ENCODE assay signal across 10 cellular contexts in the genomic region with DNA sequence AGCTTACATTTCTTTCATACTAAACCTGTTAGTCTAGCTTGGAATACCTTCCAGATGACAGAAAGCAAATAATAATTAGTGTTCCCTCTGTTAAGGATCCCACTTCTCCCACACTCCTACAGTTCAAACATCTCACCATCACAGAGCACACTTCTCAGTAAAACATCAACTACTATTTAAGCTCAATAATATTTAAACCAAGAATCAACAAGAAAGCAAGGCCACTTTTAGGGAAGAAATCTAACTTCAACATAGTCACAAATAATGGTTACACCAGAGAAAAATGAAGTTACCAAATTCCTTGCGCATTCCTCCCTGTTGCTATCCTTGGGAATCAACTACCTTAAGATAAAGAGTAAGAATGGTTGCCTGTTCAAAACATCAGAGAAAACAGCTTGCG. TPM values are rescaled to one million over a fixed set of nuclear protein-coding genes. Genes with fewer than 3 reads are reported as not detected.
A peak's percentile ranks its signal among the peaks of the same experiment; 100 is the strongest.
DNase-seq lines count a peak whose midpoint lies in the region; ATAC-seq and TF ChIP-seq lines count a peak whose summit lies in the region.
"Had no signal": no experiment of that assay in that cellular context is flagged by ENCODE, and none has a peak within 500 bp of the region (broad histone marks: within the 10 kb centered on the region; RNA-seq: fewer than 3 reads in every experiment).

No MANE protein-coding gene starts in this region.

- H3K4me3 ChIP-seq in hepatocyte, result peak overlapping the region; percentile 60
- peak overlapping the region; percentile 94 for H3K4me3 ChIP-seq in thoracic aorta
- peak overlapping the region in 2 of 4 donors; percentile 80 to 87 for H3K4me3 ChIP-seq in esophagus squamous epithelium

- 71% methylated on average over 2 of the region's 2 CpGs for WGBS in hepatocyte (ENCODE audit: low lambda C conversion rate, missing lambda C conversion rate)
- 89 to 97% methylated on average over 2 of the region's 2 CpGs for WGBS in esophagus squamous epithelium, 2 donors

- POLR2A ChIA-PET in activated CD8-positive, alpha-beta T cell treated with anti-CD3 and anti-CD28 coated beads for 36 hours (lab: Charles Lee), result interaction anchor here (0.8 to 6.2 kb wide), 5 partner anchors 48 to 87 kb away, joined by 4 to 55 read pairs (median 20); a partner anchor contains a TSS

- H3K27ac ChIP-seq in hepatocyte, result peak overlapping the region; percentile 93
- H3K27ac ChIP-seq in thoracic aorta, result peak overlapping the region in 1 of 2 donors; percentile 98
- no peak overlapping the region for H3K27ac ChIP-seq in esophagus squamous epithelium

- no peak for TF ChIP-seq POLR2A in esophagus squamous epithelium (IDR thresholded peaks at IDR 0.05)

- no peak overlapping the region for H2AFZ ChIP-seq in hepatocyte

- peaks cover 13% of the 10 kb centered on the region for H3K27me3 Mint-ChIP-seq in activated naive CD4-positive, alpha-beta T cell treated with anti-CD3 and anti-CD28 coated beads, Interleukin-2, amount 10 ng/mL, durations not matched to agents 7 days and 5 days
- no peaks in the 10 kb centered on the region for H3K27me3 Mint-ChIP-seq in activated CD8-positive, alpha-beta T cell treated with anti-CD3 and anti-CD28 coated beads for 36 hours

- CTCF ChIA-PET in activated naive CD4-positive, alpha-beta T cell treated with anti-CD3 and anti-CD28 coated beads, Interleukin-2, amount 10 ng/mL, durations not matched to agents 7 days and 5 days (lab: Charles Lee), result interaction anchor here (0.8 to 1.2 kb wide), 3 partner anchors 23 to 135 kb away, joined by 3 read pairs; no protein-coding TSS in a partner anchor
- CTCF ChIA-PET in activated CD8-positive, alpha-beta T cell treated with anti-CD3 and anti-CD28 coated beads for 36 hours (lab: Charles Lee), result interaction anchor here (0.9 kb wide), 1 partner anchor 87 kb away, joined by 3 read pairs; no protein-coding TSS in a partner anchor

- peaks cover 10% of the 10 kb centered on the region for H4K20me1 ChIP-seq in hepatocyte (ENCODE audit: insufficient read depth, poor library complexity, severe bottlenecking)

- peaks cover 14% of the 10 kb centered on the region for H3K4me1 ChIP-seq in hepatocyte (ENCODE audit: insufficient read depth)
- peaks cover 11 to 23% of the 10 kb centered on the region in 2 donors for H3K4me1 ChIP-seq in thoracic aorta (ENCODE audit: control insufficient read depth in 1 of 2, low read depth in 2 of 2)
- H3K4me1 ChIP-seq in esophagus squamous epithelium, result peaks cover 0 to 28% (median 15%) of the 10 kb centered on the region in 3 donors

- peaks cover 57% of the 10 kb centered on the region for H3K79me2 ChIP-seq in hepatocyte

- no peak for TF ChIP-seq CTCF in activated CD8-positive, alpha-beta T cell treated with anti-CD3 and anti-CD28 coated beads for 36 hours (IDR thresholded peaks at IDR 0.05)
- TF ChIP-seq CTCF in hepatocyte (IDR thresholded peaks at IDR 0.05; ENCODE audit: poor library complexity) (no peak), thoracic aorta (IDR thresholded peaks at IDR 0.05) (no peak), esophagus squamous epithelium (IDR thresholded peaks at IDR 0.05) (no peak)

- H3K27ac Mint-ChIP-seq in activated naive CD4-positive, alpha-beta T cell treated with anti-CD3 and anti-CD28 coated beads, Interleukin-2, amount 10 ng/mL, durations not matched to agents 7 days and 5 days, result peak overlapping the region; percentile 64
- peak overlapping the region; percentile 97 for H3K27ac Mint-ChIP-seq in activated CD8-positive, alpha-beta T cell treated with anti-CD3 and anti-CD28 coated beads for 36 hours

- peaks cover 22% of the 10 kb centered on the region for H3K36me3 Mint-ChIP-seq in activated naive CD4-positive, alpha-beta T cell treated with anti-CD3 and anti-CD28 coated beads, Interleukin-2, amount 10 ng/mL, durations not matched to agents 7 days and 5 days
- H3K36me3 Mint-ChIP-seq in activated CD8-positive, alpha-beta T cell treated with anti-CD3 and anti-CD28 coated beads for 36 hours (ENCODE audit: low read depth), result peaks cover 30% of the 10 kb centered on the region

- H3K4me1 Mint-ChIP-seq in activated naive CD4-positive, alpha-beta T cell treated with anti-CD3 and anti-CD28 coated beads, Interleukin-2, amount 10 ng/mL, durations not matched to agents 7 days and 5 days, result peaks cover 30% of the 10 kb centered on the region
- peaks cover 44% of the 10 kb centered on the region for H3K4me1 Mint-ChIP-seq in activated CD8-positive, alpha-beta T cell treated with anti-CD3 and anti-CD28 coated beads for 36 hours (ENCODE audit: low read depth)

- peak overlapping the region; percentile 94 for H3K4me3 Mint-ChIP-seq in activated naive CD4-positive, alpha-beta T cell treated with anti-CD3 and anti-CD28 coated beads, Interleukin-2, amount 10 ng/mL, durations not matched to agents 7 days and 5 days
- H3K4me3 Mint-ChIP-seq in activated CD8-positive, alpha-beta T cell treated with anti-CD3 and anti-CD28 coated beads for 36 hours, result peak overlapping the region; percentile 99

- intact Hi-C loops in activated CD8-positive, alpha-beta T cell treated with anti-CD3 and anti-CD28 coated beads for 36 hours (cut with micrococcal nuclease), result loop anchor here (10.0 kb wide), 1 partner anchor 137 kb away; a partner anchor contains a TSS
- intact Hi-C loops in esophagus squamous epithelium (cut with DNase I), result no loop called here

- H3K4me2 ChIP-seq in hepatocyte, result peak overlapping the region; percentile 86

- H3K9me3 Mint-ChIP-seq in activated naive CD4-positive, alpha-beta T cell treated with anti-CD3 and anti-CD28 coated beads, Interleukin-2, amount 10 ng/mL, durations not matched to agents 7 days and 5 days, result no peaks in the 10 kb centered on the region
- peaks cover 2% of the 10 kb centered on the region for H3K9me3 Mint-ChIP-seq in activated CD8-positive, alpha-beta T cell treated with anti-CD3 and anti-CD28 coated beads for 36 hours

- no peak for DNase-seq in activated naive CD4-positive, alpha-beta T cell treated with anti-CD3 and anti-CD28 coated beads, Interleukin-2, amount 10 ng/mL, durations not matched to agents 7 days and 5 days
- no peak for DNase-seq in activated naive CD4-positive, alpha-beta T cell treated with anti-CD3 and anti-CD28 coated beads, Interleukin-2, amount 50 U/mL, for 16 hours
- DNase-seq in activated CD8-positive, alpha-beta T cell treated with anti-CD3 and anti-CD28 coated beads for 36 hours, result no peak
- DNase-seq in hepatocyte (ENCODE audit: low spot score) (no peak), thoracic aorta (ENCODE audit: low spot score) (no peak), esophagus squamous epithelium (lab: John Stamatoyannopoulos, UW) (no peak), activated gamma-delta T cell (lab: John Stamatoyannopoulos, UW) (no peak)
- DNase-seq: NCI-H774, thyroid gland had no signal

- H3K9me2 ChIP-seq in hepatocyte (replicated peaks; ENCODE audit: insufficient read depth), result no peaks in the 10 kb centered on the region

- H3K27me3 ChIP-seq in hepatocyte (no peaks in the 10 kb centered on the region), thoracic aorta (replicated peaks; ENCODE audit: insufficient read depth) (no peaks in the 10 kb centered on the region), esophagus squamous epithelium (no peaks in the 10 kb centered on the region)
- H3K27me3 ChIP-seq: thyroid gland had no signal

- no peaks in the 10 kb centered on the region for H3K9me3 ChIP-seq in hepatocyte (ENCODE audit: low read depth)
- H3K9me3 ChIP-seq in thoracic aorta, result no peaks in the 10 kb centered on the region
- no peaks in the 10 kb centered on the region for H3K9me3 ChIP-seq in esophagus squamous epithelium
- H3K9me3 ChIP-seq: thyroid gland had no signal

- H3K36me3 ChIP-seq in hepatocyte (replicated peaks; ENCODE audit: insufficient read depth, low read depth) (no peaks in the 10 kb centered on the region), thoracic aorta (no peaks in the 10 kb centered on the region), esophagus squamous epithelium (no peaks in the 10 kb centered on the region)
- H3K36me3 ChIP-seq: thyroid gland had no signal

- ATAC-seq in activated CD8-positive, alpha-beta T cell treated with anti-CD3 and anti-CD28 coated beads for 36 hours, result no peak
- ATAC-seq in thoracic aorta (ENCODE audit: insufficient number of reproducible peaks, low FRiP score, low read depth), result no peak
- no peak for ATAC-seq in GM18909 (IDR thresholded peaks at IDR 0.05; ENCODE audit: poor library complexity, unreplicated experiment)

RNA-seq across cellular contexts. Expression of a gene that starts 1.6 kb away (rescaled TPM):
- 10 to 100 TPM; 53.9 to 54.1 TPM for total RNA-seq in activated CD8-positive, alpha-beta T cell treated with anti-CD3 and anti-CD28 coated beads for 36 hours
- total RNA-seq in hepatocyte (140 and 192 TPM in 2 replicates), thoracic aorta (100 to 1,000 TPM in 1 of 2 donors, 10 to 100 TPM in 1; 66.5 to 131 TPM), esophagus squamous epithelium (10 to 100 TPM; 40.5 to 52.3 (median 46.2) TPM)
- 46.7 and 58.4 TPM in 2 replicates for polyA plus RNA-seq in hepatocyte

RNA-seq across cellular contexts. Expression of a gene that starts 50.6 kb away (rescaled TPM):
- 100 to 1,000 TPM; 167 to 179 TPM for total RNA-seq in activated CD8-positive, alpha-beta T cell treated with anti-CD3 and anti-CD28 coated beads for 36 hours
- total RNA-seq in hepatocyte (65.2 and 78.1 TPM in 2 replicates), thoracic aorta (10 to 100 TPM; 47.7 to 94.2 TPM), esophagus squamous epithelium (100 to 1,000 TPM in 2 of 4 donors, 10 to 100 TPM in 2; 64.6 to 100 (median 82.9) TPM)
- polyA plus RNA-seq in hepatocyte, result 49.7 and 62.1 TPM in 2 replicates
